24 cellular contexts compared by ENCODE assay signal in genomic region chr2:1942146-1942545, GRCh38.
"Had no signal": no experiment of that assay in that cellular context is flagged by ENCODE, and none has a peak within 500 bp of the region (broad histone marks: within the 10 kb centered on the region; RNA-seq: fewer than 3 reads in every experiment).

No MANE protein-coding gene starts in this region.

- H3K27ac ChIP-seq: colonic mucosa, coronary artery, epithelial cell of prostate, esophagus muscularis mucosa, esophagus squamous epithelium, foreskin keratinocyte, gastrocnemius medialis, gastroesophageal sphincter, heart left ventricle, heart right ventricle, hepatocyte had no signal

- H3K9me3 ChIP-seq: colonic mucosa, esophagus muscularis mucosa, esophagus squamous epithelium, gastrocnemius medialis, gastroesophageal sphincter, heart left ventricle, heart right ventricle had no signal

- H3K27me3 ChIP-seq: colonic mucosa, dorsolateral prefrontal cortex, esophagus squamous epithelium, foreskin keratinocyte, gastrocnemius medialis, gastroesophageal sphincter, heart left ventricle, heart right ventricle, hepatocyte had no signal

- H3K36me3 ChIP-seq: colonic mucosa, esophagus muscularis mucosa, esophagus squamous epithelium, gastrocnemius medialis, gastroesophageal sphincter, heart left ventricle, heart right ventricle had no signal

- H3K4me3 ChIP-seq: colonic mucosa, coronary artery, esophagus muscularis mucosa, esophagus squamous epithelium, gastrocnemius medialis, gastroesophageal sphincter, heart left ventricle, heart right ventricle, hepatocyte had no signal

- DNase-seq: colonic mucosa; cortex of kidney; dermis blood vessel endothelial cell; effector CD4-positive, alpha-beta T cell; effector CD8-positive, alpha-beta T cell; effector memory CD4-positive, alpha-beta T cell; effector memory CD8-positive, alpha-beta T cell; endodermal cell; erythroblast; esophagus squamous epithelium; foreskin fibroblast; foreskin keratinocyte; foreskin melanocyte; gastrocnemius medialis; glutamatergic neuron; heart left ventricle; heart right ventricle had no signal

- ATAC-seq: effector memory CD8-positive, alpha-beta T cell; esophagus mucosa; foreskin keratinocyte; gastrocnemius medialis; gastroesophageal sphincter; heart left ventricle; heart right ventricle had no signal

- H3K4me1 ChIP-seq: colonic mucosa, esophagus muscularis mucosa, foreskin keratinocyte, gastrocnemius medialis, gastroesophageal sphincter had no signal
